ENCODE assay signal across 14 cellular contexts in genomic region chr3:89145995-89146394, GRCh38. TPM values are rescaled to one million over a fixed set of nuclear protein-coding genes. Genes with fewer than 3 reads are reported as not detected.
A peak's percentile ranks its signal among the peaks of the same experiment; 100 is the strongest.
DNase-seq lines count a peak whose midpoint lies in the region; FAIRE-seq and TF ChIP-seq lines count a peak whose summit lies in the region.
"Had no signal": no experiment of that assay in that cellular context is flagged by ENCODE, and none has a peak within 500 bp of the region (broad histone marks: within the 10 kb centered on the region; RNA-seq: fewer than 3 reads in every experiment).

No MANE protein-coding gene starts in this region.

- no peaks in the 10 kb centered on the region for H3K36me3 ChIP-seq in bronchial epithelial cell (ENCODE audit: control insufficient read depth, insufficient read depth, low read length)
- H3K36me3 ChIP-seq: thyroid gland had no signal

- H3K4me3 Mint-ChIP-seq in activated naive CD8-positive, alpha-beta T cell treated with anti-CD3 and anti-CD28 coated beads for 36 hours: no peak overlapping the region
- H3K4me3 Mint-ChIP-seq: CD4-positive, alpha-beta T cell had no signal

- no peak overlapping the region for H3K27ac ChIP-seq in AG04450 (ENCODE audit: low read depth, low read length)
- H3K27ac ChIP-seq: dorsolateral prefrontal cortex, thyroid gland had no signal

- DNase-seq in AG04450 (ENCODE audit: low read depth, low spot score) (peak; percentile 16), HS-27A (ENCODE audit: low read depth) (peak; percentile 46), bronchial epithelial cell (ENCODE audit: low read depth) (peak; percentile 96), kidney glomerular epithelial cell (lab: John Stamatoyannopoulos, UW) (peak; percentile 85), NCI-H2081 (lab: John Stamatoyannopoulos, UW) (no peak), NCI-H82 (lab: John Stamatoyannopoulos, UW) (no peak), NCI-H187 (lab: John Stamatoyannopoulos, UW) (no peak)
- DNase-seq in activated naive CD8-positive, alpha-beta T cell treated with anti-CD3 and anti-CD28 coated beads for 36 hours: no peak
- DNase-seq: CD4-positive, alpha-beta T cell; dorsolateral prefrontal cortex; stimulated activated CD4-positive, alpha-beta T cell treated with anti-CD3 and anti-CD28 coated beads, Interleukin-4, amount 100 ng/mL, for 4 hours; thyroid gland had no signal

- no peak for FAIRE-seq in bronchial epithelial cell (lab: Jason Lieb, UNC)
- FAIRE-seq: GM12891 had no signal

- CTCF ChIA-PET in AG04450 (lab: Charles Lee): no interaction called here

- TF ChIP-seq CTCF in AG04450 (IDR thresholded peaks at IDR 0.05; ENCODE audit: low read depth, low read length): no peak
- TF ChIP-seq CTCF in bronchial epithelial cell (IDR thresholded peaks at IDR 0.05; ENCODE audit: insufficient read depth, low read length, severe bottlenecking): no peak

- H3K9me3 Mint-ChIP-seq in activated naive CD8-positive, alpha-beta T cell treated with anti-CD3 and anti-CD28 coated beads for 36 hours: peaks cover 1% of the 10 kb centered on the region
- H3K9me3 Mint-ChIP-seq: activated T-helper 2 cell treated with anti-CD3 and anti-CD28 coated beads, Interferon-gamma antibody, Interleukin-2, Interleukin-4, amounts not matched to agents 10 μg/mL and 5 μg/mL and 100 μg/mL, durations not matched to agents 14 hours and 24 hours and 36 hours; CD4-positive, alpha-beta T cell had no signal

- no peaks in the 10 kb centered on the region for H3K36me3 Mint-ChIP-seq in activated naive CD8-positive, alpha-beta T cell treated with anti-CD3 and anti-CD28 coated beads for 36 hours

- H3K27ac Mint-ChIP-seq in activated naive CD8-positive, alpha-beta T cell treated with anti-CD3 and anti-CD28 coated beads for 36 hours: no peak overlapping the region
- H3K27ac Mint-ChIP-seq: activated T-helper 2 cell treated with anti-CD3 and anti-CD28 coated beads, Interferon-gamma antibody, Interleukin-2, Interleukin-4, amounts not matched to agents 10 μg/mL and 5 μg/mL and 100 μg/mL, durations not matched to agents 14 hours and 24 hours and 36 hours; CD4-positive, alpha-beta T cell had no signal

- H3K4me3 ChIP-seq in AG04450 (ENCODE audit: low read depth, low read length): no peak overlapping the region
- H3K4me3 ChIP-seq in bronchial epithelial cell (ENCODE audit: low read depth, low read length): no peak overlapping the region
- H3K4me3 ChIP-seq: dorsolateral prefrontal cortex, thyroid gland had no signal

- no peaks in the 10 kb centered on the region for H3K27me3 ChIP-seq in AG04450 (ENCODE audit: control insufficient read depth, insufficient read depth, low read length)
- H3K27me3 ChIP-seq in bronchial epithelial cell (ENCODE audit: control insufficient read depth, insufficient read depth, low read length): no peaks in the 10 kb centered on the region
- H3K27me3 ChIP-seq: dorsolateral prefrontal cortex, thyroid gland had no signal

- no peaks in the 10 kb centered on the region for H3K27me3 Mint-ChIP-seq in activated naive CD8-positive, alpha-beta T cell treated with anti-CD3 and anti-CD28 coated beads for 36 hours
- H3K27me3 Mint-ChIP-seq: CD4-positive, alpha-beta T cell had no signal

- H3K9me3 ChIP-seq in AG04450 (ENCODE audit: control insufficient read depth, insufficient read depth, low read length): no peaks in the 10 kb centered on the region
- H3K9me3 ChIP-seq: thyroid gland had no signal

- no peaks in the 10 kb centered on the region for H3K4me1 Mint-ChIP-seq in activated naive CD8-positive, alpha-beta T cell treated with anti-CD3 and anti-CD28 coated beads for 36 hours

- POLR2A ChIA-PET in AG04450 (lab: Yijun Ruan, JAX): no interaction called here

RNA-seq across cellular contexts. Expression of gene EPHA3, which starts 38.6 kb away (rescaled TPM):
- 0.04 TPM in 2 replicates for polyA plus RNA-seq in AG04450 (2011; rRNA removed)
- polyA minus RNA-seq in AG04450 (2011; rRNA and poly(A)+ RNA removed): 0.04 and 0.09 TPM in 2 replicates
- under 0.01 TPM in 2 replicates for total RNA-seq in bronchial epithelial cell
- under 1 TPM; 0.12 to 0.20 TPM for total RNA-seq in activated naive CD8-positive, alpha-beta T cell treated with anti-CD3 and anti-CD28 coated beads for 36 hours
- total RNA-seq: activated T-helper 2 cell treated with anti-CD3 and anti-CD28 coated beads, Interferon-gamma antibody, Interleukin-2, Interleukin-4, amounts not matched to agents 10 μg/mL and 5 μg/mL and 100 μg/mL, durations not matched to agents 14 hours and 24 hours and 36 hours; CD4-positive, alpha-beta T cell had no signal

Comparison
In these comparisons a context has a peak if more than half of its experiments do, and no peak if none do; other contexts are left out.
1. DNase-seq: peak in AG04450 (single experiment), HS-27A (single experiment), bronchial epithelial cell (single experiment) and kidney glomerular epithelial cell (single experiment); none in NCI-H2081 (0 of 2), NCI-H82 (single experiment), NCI-H187 (0 of 2) and activated naive CD8-positive, alpha-beta T cell treated with anti-CD3 and anti-CD28 coated beads for 36 hours (single experiment).